Comparison of ENCODE assay signal across 1 cellular context in genomic region chr17:46922804-46923635, GRCh38.
TF ChIP-seq lines count a peak whose summit lies in the region.

GOSR2 (plus strand) TSS chr17:46923160; CDS start chr17:46923193, 33 bp downstream.

TF ChIP-seq in HepG2, 621 proteins besides CTCF, POLR2A, EP300 and RAD21 (continued from another document):
- no peak for TF ChIP-seq ZBTB10 (CRISPR knock-in tag; IDR thresholded peaks at IDR 0.05; ENCODE audit: borderline replicate concordance)
- no peak for TF ChIP-seq AKAP8 (CRISPR knock-in tag; IDR thresholded peaks at IDR 0.05)
- peak; percentile 98 for TF ChIP-seq SPEN (CRISPR knock-in tag; IDR thresholded peaks at IDR 0.05; ENCODE audit: low read depth)
- TF ChIP-seq TBX3 (IDR thresholded peaks at IDR 0.05; ENCODE audit: borderline replicate concordance) = peak; percentile 54; the same call in 1 of the 2 replicates
- TF ChIP-seq ZNF205 (CRISPR knock-in tag; IDR thresholded peaks at IDR 0.05) = peak; percentile 96
- peak; percentile 88 for TF ChIP-seq KLF11 (CRISPR knock-in tag; IDR thresholded peaks at IDR 0.05)
- TF ChIP-seq ZFP82 (CRISPR knock-in tag; IDR thresholded peaks at IDR 0.05; ENCODE audit: borderline replicate concordance) = no peak
- TF ChIP-seq ZBTB21 (CRISPR knock-in tag; IDR thresholded peaks at IDR 0.05) = no peak; the same call in 1 of the 2 replicates
- TF ChIP-seq, protein P1, sequence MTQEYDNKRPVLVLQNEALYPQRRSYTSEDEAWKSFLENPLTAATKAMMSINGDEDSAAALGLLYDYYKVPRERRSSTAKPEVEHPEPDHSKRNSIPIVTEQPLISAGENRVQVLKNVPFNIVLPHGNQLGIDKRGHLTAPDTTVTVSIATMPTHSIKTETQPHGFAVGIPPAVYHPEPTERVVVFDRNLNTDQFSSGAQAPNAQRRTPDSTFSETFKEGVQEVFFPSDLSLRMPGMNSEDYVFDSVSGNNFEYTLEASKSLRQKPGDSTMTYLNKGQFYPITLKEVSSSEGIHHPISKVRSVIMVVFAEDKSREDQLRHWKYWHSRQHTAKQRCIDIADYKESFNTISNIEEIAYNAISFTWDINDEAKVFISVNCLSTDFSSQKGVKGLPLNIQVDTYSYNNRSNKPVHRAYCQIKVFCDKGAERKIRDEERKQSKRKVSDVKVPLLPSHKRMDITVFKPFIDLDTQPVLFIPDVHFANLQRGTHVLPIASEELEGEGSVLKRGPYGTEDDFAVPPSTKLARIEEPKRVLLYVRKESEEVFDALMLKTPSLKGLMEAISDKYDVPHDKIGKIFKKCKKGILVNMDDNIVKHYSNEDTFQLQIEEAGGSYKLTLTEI (CRISPR knock-in tag; conservative IDR thresholded peaks at IDR 0.05) = no peak
- TF ChIP-seq, protein P2, sequence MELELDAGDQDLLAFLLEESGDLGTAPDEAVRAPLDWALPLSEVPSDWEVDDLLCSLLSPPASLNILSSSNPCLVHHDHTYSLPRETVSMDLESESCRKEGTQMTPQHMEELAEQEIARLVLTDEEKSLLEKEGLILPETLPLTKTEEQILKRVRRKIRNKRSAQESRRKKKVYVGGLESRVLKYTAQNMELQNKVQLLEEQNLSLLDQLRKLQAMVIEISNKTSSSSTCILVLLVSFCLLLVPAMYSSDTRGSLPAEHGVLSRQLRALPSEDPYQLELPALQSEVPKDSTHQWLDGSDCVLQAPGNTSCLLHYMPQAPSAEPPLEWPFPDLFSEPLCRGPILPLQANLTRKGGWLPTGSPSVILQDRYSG (CRISPR knock-in tag; IDR thresholded peaks at IDR 0.05) = no peak
- peak; percentile 97; the same call in 1 of the 2 replicates for TF ChIP-seq KLF13 (CRISPR knock-in tag; IDR thresholded peaks at IDR 0.05)
- peak; percentile 98 for TF ChIP-seq ZNF280B (CRISPR knock-in tag; IDR thresholded peaks at IDR 0.05; ENCODE audit: borderline replicate concordance)
- TF ChIP-seq, protein P3, sequence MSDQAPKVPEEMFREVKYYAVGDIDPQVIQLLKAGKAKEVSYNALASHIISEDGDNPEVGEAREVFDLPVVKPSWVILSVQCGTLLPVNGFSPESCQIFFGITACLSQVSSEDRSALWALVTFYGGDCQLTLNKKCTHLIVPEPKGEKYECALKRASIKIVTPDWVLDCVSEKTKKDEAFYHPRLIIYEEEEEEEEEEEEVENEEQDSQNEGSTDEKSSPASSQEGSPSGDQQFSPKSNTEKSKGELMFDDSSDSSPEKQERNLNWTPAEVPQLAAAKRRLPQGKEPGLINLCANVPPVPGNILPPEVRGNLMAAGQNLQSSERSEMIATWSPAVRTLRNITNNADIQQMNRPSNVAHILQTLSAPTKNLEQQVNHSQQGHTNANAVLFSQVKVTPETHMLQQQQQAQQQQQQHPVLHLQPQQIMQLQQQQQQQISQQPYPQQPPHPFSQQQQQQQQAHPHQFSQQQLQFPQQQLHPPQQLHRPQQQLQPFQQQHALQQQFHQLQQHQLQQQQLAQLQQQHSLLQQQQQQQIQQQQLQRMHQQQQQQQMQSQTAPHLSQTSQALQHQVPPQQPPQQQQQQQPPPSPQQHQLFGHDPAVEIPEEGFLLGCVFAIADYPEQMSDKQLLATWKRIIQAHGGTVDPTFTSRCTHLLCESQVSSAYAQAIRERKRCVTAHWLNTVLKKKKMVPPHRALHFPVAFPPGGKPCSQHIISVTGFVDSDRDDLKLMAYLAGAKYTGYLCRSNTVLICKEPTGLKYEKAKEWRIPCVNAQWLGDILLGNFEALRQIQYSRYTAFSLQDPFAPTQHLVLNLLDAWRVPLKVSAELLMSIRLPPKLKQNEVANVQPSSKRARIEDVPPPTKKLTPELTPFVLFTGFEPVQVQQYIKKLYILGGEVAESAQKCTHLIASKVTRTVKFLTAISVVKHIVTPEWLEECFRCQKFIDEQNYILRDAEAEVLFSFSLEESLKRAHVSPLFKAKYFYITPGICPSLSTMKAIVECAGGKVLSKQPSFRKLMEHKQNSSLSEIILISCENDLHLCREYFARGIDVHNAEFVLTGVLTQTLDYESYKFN (CRISPR knock-in tag; conservative IDR thresholded peaks at IDR 0.05) = peak; percentile 56; the same call in 1 of the 2 replicates
- TF ChIP-seq CEBPG (CRISPR knock-in tag; IDR thresholded peaks at IDR 0.05) = peak; percentile 33; the same call in 1 of the 2 replicates
- no peak for TF ChIP-seq NFIB (CRISPR knock-in tag; IDR thresholded peaks at IDR 0.05; ENCODE audit: borderline replicate concordance)
- peak; percentile 99 for TF ChIP-seq REPIN1 (CRISPR knock-in tag; IDR thresholded peaks at IDR 0.05; ENCODE audit: borderline replicate concordance, low read depth)
- peak; percentile 73; the same call in 1 of the 2 replicates for TF ChIP-seq ZBTB38 (CRISPR knock-in tag; IDR thresholded peaks at IDR 0.05)
- TF ChIP-seq ZSCAN5A (CRISPR knock-in tag; IDR thresholded peaks at IDR 0.05; ENCODE audit: borderline replicate concordance) = peak; percentile 98
- TF ChIP-seq ZBTB8A (CRISPR knock-in tag; IDR thresholded peaks at IDR 0.05; ENCODE audit: borderline replicate concordance, low read depth) = peak; percentile 46; the same call in 1 of the 2 replicates
- TF ChIP-seq TCF7 (IDR thresholded peaks at IDR 0.05; ENCODE audit: low read depth) = peak; percentile 55; the same call in 1 of the 2 replicates
- TF ChIP-seq HNRNPUL1 (IDR thresholded peaks at IDR 0.05; ENCODE audit: low read depth, low read length) = no peak
- peak; percentile 98 for TF ChIP-seq SRY (CRISPR knock-in tag; IDR thresholded peaks at IDR 0.05)
- no peak for TF ChIP-seq ZNF460 (CRISPR knock-in tag; IDR thresholded peaks at IDR 0.05; ENCODE audit: borderline replicate concordance)
- TF ChIP-seq ZSCAN31 (CRISPR knock-in tag; IDR thresholded peaks at IDR 0.05; ENCODE audit: low read depth) = peak; percentile 97
- TF ChIP-seq JUNB (CRISPR knock-in tag; IDR thresholded peaks at IDR 0.05; ENCODE audit: borderline replicate concordance) = no peak
- TF ChIP-seq RXRA (CRISPR knock-in tag; IDR thresholded peaks at IDR 0.05) = peak; percentile 86
- TF ChIP-seq MLLT10 (CRISPR knock-in tag; IDR thresholded peaks at IDR 0.05) = no peak
- peak; percentile 100 for TF ChIP-seq NRL (CRISPR knock-in tag; IDR thresholded peaks at IDR 0.05; ENCODE audit: borderline replicate concordance)
- peak; percentile 84; the same call in 1 of the 2 replicates for TF ChIP-seq ZNF333 (CRISPR knock-in tag; IDR thresholded peaks at IDR 0.05; ENCODE audit: borderline replicate concordance)
- TF ChIP-seq, protein P4, sequence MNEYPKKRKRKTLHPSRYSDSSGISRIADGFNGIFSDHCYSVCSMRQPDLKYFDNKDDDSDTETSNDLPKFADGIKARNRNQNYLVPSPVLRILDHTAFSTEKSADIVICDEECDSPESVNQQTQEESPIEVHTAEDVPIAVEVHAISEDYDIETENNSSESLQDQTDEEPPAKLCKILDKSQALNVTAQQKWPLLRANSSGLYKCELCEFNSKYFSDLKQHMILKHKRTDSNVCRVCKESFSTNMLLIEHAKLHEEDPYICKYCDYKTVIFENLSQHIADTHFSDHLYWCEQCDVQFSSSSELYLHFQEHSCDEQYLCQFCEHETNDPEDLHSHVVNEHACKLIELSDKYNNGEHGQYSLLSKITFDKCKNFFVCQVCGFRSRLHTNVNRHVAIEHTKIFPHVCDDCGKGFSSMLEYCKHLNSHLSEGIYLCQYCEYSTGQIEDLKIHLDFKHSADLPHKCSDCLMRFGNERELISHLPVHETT (CRISPR knock-in tag; conservative IDR thresholded peaks at IDR 0.05) = peak; percentile 75
- TF ChIP-seq ZMYM4 (CRISPR knock-in tag; IDR thresholded peaks at IDR 0.05) = peak; percentile 95
- TF ChIP-seq ZNF792 (CRISPR knock-in tag; IDR thresholded peaks at IDR 0.05) = peak; percentile 68; the same call in 1 of the 2 replicates
- TF ChIP-seq ZNF646 (CRISPR knock-in tag; IDR thresholded peaks at IDR 0.05) = no peak
- peak; percentile 96 for TF ChIP-seq ZNF558 (CRISPR knock-in tag; IDR thresholded peaks at IDR 0.05; ENCODE audit: borderline replicate concordance)
